Comparison of ENCODE assay signal across 20 cellular contexts in the genomic region with DNA sequence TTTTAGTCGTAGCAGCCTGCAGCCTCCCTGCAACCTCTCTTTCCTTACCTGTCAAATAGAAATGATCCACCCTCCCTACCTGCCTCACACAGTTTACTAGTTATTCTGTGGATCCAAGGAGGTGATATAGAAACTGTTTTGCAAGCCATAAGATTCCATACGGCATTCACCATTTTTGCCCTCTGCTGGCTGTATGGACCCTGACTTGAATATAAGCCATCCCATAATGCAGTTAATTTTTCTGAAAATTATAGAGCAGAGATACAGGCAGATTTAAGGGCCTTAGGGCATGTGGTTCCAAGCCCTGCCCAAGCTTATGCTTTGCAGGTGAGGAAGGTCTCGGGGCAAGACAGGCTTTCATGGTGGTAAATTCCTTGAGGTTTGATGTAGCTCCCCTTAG.
DNase-seq lines count a peak whose midpoint lies in the region; TF ChIP-seq lines count a peak whose summit lies in the region.
"Had no signal": no experiment of that assay in that cellular context is flagged by ENCODE, and none has a peak within 500 bp of the region (broad histone marks: within the 10 kb centered on the region; RNA-seq: fewer than 3 reads in every experiment).

No MANE protein-coding gene starts in this region.

- no peaks in the 10 kb centered on the region for H3K27me3 ChIP-seq in OCI-LY1 (ENCODE audit: insufficient read depth, low read length)

- no peak overlapping the region for H3K27ac ChIP-seq in OCI-LY1 (ENCODE audit: low read depth, low read length, poor library complexity, severe bottlenecking)
- H3K27ac ChIP-seq: heart right ventricle, neutrophil had no signal

- no peaks in the 10 kb centered on the region for H4K20me1 ChIP-seq in OCI-LY1 (ENCODE audit: insufficient read depth, low read length)

- no peaks in the 10 kb centered on the region for H3F3A ChIP-seq in OCI-LY1 (ENCODE audit: insufficient read depth, low read length)

- no peak overlapping the region for H3K4me2 ChIP-seq in OCI-LY1 (ENCODE audit: low read length)

- no peak overlapping the region for H2AFZ ChIP-seq in OCI-LY1 (ENCODE audit: low read length)

- H3K36me3 Mint-ChIP-seq in progenitor cell of endocrine pancreas (ENCODE audit: insufficient read depth) = peaks cover 1% of the 10 kb centered on the region
- H3K36me3 Mint-ChIP-seq in activated T-cell treated with anti-CD3 and anti-CD28 coated beads, Interleukin-2, amount 50 U/mL, for 24 hours (ENCODE audit: low read depth) = no peaks in the 10 kb centered on the region

- no peak overlapping the region for H3K9ac ChIP-seq in OCI-LY1 (ENCODE audit: low read length)

- no peak overlapping the region for H3K27ac Mint-ChIP-seq in progenitor cell of endocrine pancreas
- H3K27ac Mint-ChIP-seq in activated T-cell treated with anti-CD3 and anti-CD28 coated beads, Interleukin-2, amount 50 U/mL, for 24 hours = no peak overlapping the region

- H3K4me3 ChIP-seq in OCI-LY1 (ENCODE audit: low read depth, low read length, poor library complexity, severe bottlenecking) = no peak overlapping the region
- H3K4me3 ChIP-seq in fibroblast of villous mesenchyme (ENCODE audit: low read depth, low read length) = no peak overlapping the region
- H3K4me3 ChIP-seq: heart right ventricle had no signal

- no peaks in the 10 kb centered on the region for H3K36me3 ChIP-seq in OCI-LY1 (ENCODE audit: insufficient read depth, low read length)
- H3K36me3 ChIP-seq: heart right ventricle, neutrophil had no signal

- H3K9me3 Mint-ChIP-seq in progenitor cell of endocrine pancreas (ENCODE audit: low read depth) = peaks cover 7% of the 10 kb centered on the region
- no peaks in the 10 kb centered on the region for H3K9me3 Mint-ChIP-seq in activated T-cell treated with anti-CD3 and anti-CD28 coated beads, Interleukin-2, amount 50 U/mL, for 24 hours

- H3K79me2 ChIP-seq in OCI-LY1 (ENCODE audit: insufficient read depth, low read length) = no peaks in the 10 kb centered on the region

- H3K4me3 Mint-ChIP-seq in progenitor cell of endocrine pancreas (ENCODE audit: low read depth) = no peak overlapping the region
- no peak overlapping the region for H3K4me3 Mint-ChIP-seq in activated T-cell treated with anti-CD3 and anti-CD28 coated beads, Interleukin-2, amount 50 U/mL, for 24 hours

- no peaks in the 10 kb centered on the region for H3K9me2 ChIP-seq in OCI-LY1 (ENCODE audit: low read depth, low read length)

- peak; percentile 31 for DNase-seq in NCI-H146 (lab: John Stamatoyannopoulos, UW)
- DNase-seq in NCI-H146 treated with DMSO at 0.1 percent for 48 hours (lab: John Stamatoyannopoulos, UW; ENCODE audit: unreplicated experiment) = no peak
- DNase-seq in fibroblast of villous mesenchyme (ENCODE audit: low read depth) = no peak
- no peak for DNase-seq in progenitor cell of endocrine pancreas (ENCODE audit: low spot score, unreplicated experiment)
- no peak for DNase-seq in islet precursor cell
- DNase-seq in activated T-cell treated with anti-CD3 and anti-CD28 coated beads, Interleukin-2, amount 50 U/mL, for 24 hours = no peak
- no peak for DNase-seq in NCI-H1105 treated with DMSO at 0.1 percent for 48 hours (lab: John Stamatoyannopoulos, UW)
- DNase-seq: 8988T; activated naive CD4-positive, alpha-beta T cell treated with anti-CD3 and anti-CD28 coated beads, Interleukin-2, amount 50 U/mL, for 16 hours; AML-193; caudate nucleus; dermis blood vessel endothelial cell; heart right ventricle; Kasumi-1; NCI-H1092; NCI-H524; stimulated activated CD4-positive, alpha-beta T cell treated with anti-CD3 and anti-CD28 coated beads, Interleukin-2, amount 100 ng/mL, for 48 hours; stimulated activated naive CD4-positive, alpha-beta T cell had no signal

- no peaks in the 10 kb centered on the region for H3K9me3 ChIP-seq in OCI-LY1 (ENCODE audit: low read length)
- H3K9me3 ChIP-seq: neutrophil had no signal

- peaks cover 12% of the 10 kb centered on the region for H3K27me3 Mint-ChIP-seq in progenitor cell of endocrine pancreas
- H3K27me3 Mint-ChIP-seq in activated T-cell treated with anti-CD3 and anti-CD28 coated beads, Interleukin-2, amount 50 U/mL, for 24 hours = peaks cover 2% of the 10 kb centered on the region

- H3K4me1 ChIP-seq in OCI-LY1 (ENCODE audit: insufficient read depth, low read length, severe bottlenecking) = no peaks in the 10 kb centered on the region

- H3K4me1 Mint-ChIP-seq in progenitor cell of endocrine pancreas (ENCODE audit: low read depth) = peaks cover 5% of the 10 kb centered on the region
- H3K4me1 Mint-ChIP-seq in activated T-cell treated with anti-CD3 and anti-CD28 coated beads, Interleukin-2, amount 50 U/mL, for 24 hours (ENCODE audit: low read depth) = no peaks in the 10 kb centered on the region

- peak; percentile 10; the same call in 1 of the 2 replicates for TF ChIP-seq CTCF in OCI-LY1 (IDR thresholded peaks at IDR 0.05; ENCODE audit: low read length)
- TF ChIP-seq CTCF in fibroblast of villous mesenchyme (IDR thresholded peaks at IDR 0.05; ENCODE audit: insufficient read depth, low read depth, low read length) = peak; percentile 10
- peak; percentile 9 for TF ChIP-seq CTCF in progenitor cell of endocrine pancreas (IDR thresholded peaks at IDR 0.05; ENCODE audit: unreplicated experiment)
